Comparison of ENCODE assay signal across 20 cellular contexts in the genomic region with DNA sequence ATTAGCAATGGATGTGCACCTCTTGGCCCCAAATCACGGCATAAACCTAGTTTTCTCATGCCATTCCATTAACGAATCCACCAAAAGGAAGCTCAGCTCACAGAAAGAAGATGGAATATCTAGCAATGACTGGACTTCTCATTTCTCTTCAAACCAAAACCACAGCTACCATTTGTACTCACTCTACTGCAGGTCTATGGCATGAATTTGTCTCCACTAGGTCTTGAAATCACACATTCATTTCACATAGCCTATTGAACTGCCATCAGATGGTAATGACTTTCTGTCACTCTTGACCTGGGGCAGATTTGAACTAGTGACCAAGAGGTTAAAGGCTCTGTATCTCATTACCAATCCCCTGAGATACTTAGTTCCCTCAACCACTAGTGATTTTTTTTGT.
DNase-seq lines count a peak whose midpoint lies in the region; ATAC-seq, FAIRE-seq and TF ChIP-seq lines count a peak whose summit lies in the region.
"Had no signal": no experiment of that assay in that cellular context is flagged by ENCODE, and none has a peak within 500 bp of the region (broad histone marks: within the 10 kb centered on the region; RNA-seq: fewer than 3 reads in every experiment).

No MANE protein-coding gene starts in this region.

- no peak for FAIRE-seq in GM12878 (lab: Jason Lieb, UNC)
- FAIRE-seq: D721Med, G401.6, GM18507 had no signal

- TF ChIP-seq RAD21 in GM12878 (IDR thresholded peaks at IDR 0.05; ENCODE audit: insufficient read depth, low read depth, low read length), result no peak

- CTCF ChIA-PET in activated CD4-positive, alpha-beta T cell treated with anti-CD3 and anti-CD28 coated beads for 36 hours (lab: Charles Lee), result no interaction called here
- CTCF ChIA-PET in GM12878 (lab: Yijun Ruan, JAX), result interaction anchor here (1.2 kb wide), 1 partner anchor 14 kb away, joined by 4 read pairs; no protein-coding TSS in a partner anchor

- no peak overlapping the region for H2AFZ ChIP-seq in GM12878 (ENCODE audit: control insufficient read depth, low read depth, low read length)
- H2AFZ ChIP-seq: GM23338 had no signal

- no TSS peak for BruUV-seq in GM12878 (replicated peaks; lab: Mats Ljungman, UMichigan)

- WGBS in GM12878 (ENCODE audit: insufficient coverage, insufficient replicate concordance, low lambda C conversion rate, missing lambda C conversion rate), result 53% methylated on average over 2 of the region's 2 CpGs

- H3K79me2 ChIP-seq in GM12878 (ENCODE audit: control insufficient read depth, insufficient read depth, low read length), result no peaks in the 10 kb centered on the region

- TF ChIP-seq EP300 in GM12878 (IDR thresholded peaks at IDR 0.05; ENCODE audit: borderline replicate concordance in 1 of 2, control insufficient read depth in 1 of 2, low read depth in 2 of 2, low read length in 2 of 2), result no peak

- no peaks in the 10 kb centered on the region for H3K27me3 Mint-ChIP-seq in activated CD4-positive, alpha-beta T cell treated with anti-CD3 and anti-CD28 coated beads for 36 hours
- no peaks in the 10 kb centered on the region for H3K27me3 Mint-ChIP-seq in activated T-cell treated with anti-CD3 and anti-CD28 coated beads, Interleukin-2, amount 50 U/mL, for 72 hours (ENCODE audit: low read depth)

- peak overlapping the region; percentile 38 for H3K27ac Mint-ChIP-seq in activated CD4-positive, alpha-beta T cell treated with anti-CD3 and anti-CD28 coated beads for 36 hours
- H3K27ac Mint-ChIP-seq in activated T-cell treated with anti-CD3 and anti-CD28 coated beads, Interleukin-2, amount 50 U/mL, for 72 hours, result peak overlapping the region; percentile 60
- H3K27ac Mint-ChIP-seq: CD8-positive, alpha-beta T cell; GM23338 had no signal

- DNase-seq in activated CD4-positive, alpha-beta T cell treated with anti-CD3 and anti-CD28 coated beads for 36 hours, result no peak
- no peak for DNase-seq in activated CD4-positive, alpha-beta T cell treated with anti-CD3 and anti-CD28 coated beads for 1 hour
- DNase-seq in activated T-cell treated with anti-CD3 and anti-CD28 coated beads, Interleukin-2, amount 50 U/mL, for 72 hours, result no peak
- no peak for DNase-seq in activated T-cell treated with anti-CD3 and anti-CD28 coated beads, Interleukin-2, amount 50 U/mL, for 48 hours
- DNase-seq in GM12878 (ENCODE audit: low read depth, low spot score), result no peak
- no peak for DNase-seq in left cardiac atrium
- DNase-seq: CD8-positive, alpha-beta T cell; COR-L47; DMS153; DMS79 treated with DMSO at 0.1 percent for 48 hours; EL; H7 had no signal

- no peaks in the 10 kb centered on the region for H4K20me1 ChIP-seq in GM12878 (ENCODE audit: control insufficient read depth, insufficient read depth)

- SMC1A ChIA-PET in GM12878 (lab: Charles Lee; ENCODE audit: uncharacterized antibody, unreplicated experiment), result interaction anchor here (0.6 kb wide), 1 partner anchor 128 kb away, joined by 6 read pairs; no protein-coding TSS in a partner anchor

- H3K4me2 ChIP-seq in GM12878 (ENCODE audit: control insufficient read depth, insufficient read depth), result no peak overlapping the region
- H3K4me2 ChIP-seq: GM23338 had no signal

- TF ChIP-seq POLR2A in GM12878 (IDR thresholded peaks at IDR 0.05; ENCODE audit: low read depth, low read length), result no peak

- H3K27ac ChIP-seq in GM12878 (ENCODE audit: control insufficient read depth, insufficient read depth), result no peak overlapping the region
- H3K27ac ChIP-seq: 22Rv1 had no signal

- peak; percentile 42 for ATAC-seq in activated CD4-positive, alpha-beta T cell treated with anti-CD3 and anti-CD28 coated beads for 36 hours
- ATAC-seq in activated T-cell treated with anti-CD3 and anti-CD28 coated beads, Interleukin-2, amount 50 U/mL, for 72 hours (replicated peaks in 1 of 2), result peak in 1 of 2 donors; percentile 42
- peak; percentile 53 for ATAC-seq in HG02870 (IDR thresholded peaks at IDR 0.05; ENCODE audit: unreplicated experiment)
- peak; percentile 92 for ATAC-seq in GM12878
- ATAC-seq in left cardiac atrium, result no peak
- no peak for ATAC-seq in HG02763 (IDR thresholded peaks at IDR 0.05; ENCODE audit: unreplicated experiment)
- ATAC-seq: CD8-positive, alpha-beta T cell; GM23338 had no signal

- in situ Hi-C loops in GM12878 (cut with MboI), result no loop called here

- no peak for TF ChIP-seq CTCF in GM12878 (IDR thresholded peaks at IDR 0.05 in 2 of 3, conservative IDR thresholded peaks at IDR 0.05 in 1 of 3; ENCODE audit: control insufficient read depth in 2 of 3, extremely low read depth in 1 of 3, insufficient read depth in 1 of 3, low read depth in 3 of 3, low read length in 3 of 3)

- no peaks in the 10 kb centered on the region for H3K27me3 ChIP-seq in GM12878 (replicated peaks in 1 of 2; ENCODE audit: control insufficient read depth in 2 of 2, insufficient read depth in 2 of 2, low read length in 1 of 2)

- H3K9me3 ChIP-seq in GM12878 (replicated peaks; ENCODE audit: control insufficient read depth, insufficient read depth, low read length), result no peaks in the 10 kb centered on the region

- RAD21 ChIA-PET in GM12878 (lab: Charles Lee; ENCODE audit: unreplicated experiment), result interaction anchor here (1.1 kb wide), 1 partner anchor 154 kb away, joined by 3 read pairs; no protein-coding TSS in a partner anchor

- no peaks in the 10 kb centered on the region for H3K4me1 ChIP-seq in GM12878 (ENCODE audit: control insufficient read depth, insufficient read depth, low read length)

- H3K4me3 ChIP-seq in GM12878, result no peak overlapping the region
- H3K4me3 ChIP-seq: GM23338 had no signal

- intact Hi-C loops in activated CD4-positive, alpha-beta T cell treated with anti-CD3 and anti-CD28 coated beads for 36 hours (cut with DNase I, micrococcal nuclease), result no loop called here
- intact Hi-C loops in GM12878 (cut with micrococcal nuclease; ENCODE audit: unreplicated experiment) (no loop called here), left cardiac atrium (cut with DNase I) (no loop called here)

- H3K4me1 Mint-ChIP-seq in activated CD4-positive, alpha-beta T cell treated with anti-CD3 and anti-CD28 coated beads for 36 hours, result peaks cover 2% of the 10 kb centered on the region
- H3K4me1 Mint-ChIP-seq in activated T-cell treated with anti-CD3 and anti-CD28 coated beads, Interleukin-2, amount 50 U/mL, for 72 hours (ENCODE audit: low read depth), result no peaks in the 10 kb centered on the region
- H3K4me1 Mint-ChIP-seq: CD14-positive monocyte, GM23338 had no signal

- no peak overlapping the region for H3K9ac ChIP-seq in GM12878 (ENCODE audit: control insufficient read depth, insufficient read depth, low read length)

- H3K4me3 Mint-ChIP-seq in activated CD4-positive, alpha-beta T cell treated with anti-CD3 and anti-CD28 coated beads for 36 hours, result no peak overlapping the region
- H3K4me3 Mint-ChIP-seq in activated T-cell treated with anti-CD3 and anti-CD28 coated beads, Interleukin-2, amount 50 U/mL, for 72 hours, result no peak overlapping the region
- H3K4me3 Mint-ChIP-seq: CD14-positive monocyte; CD8-positive, alpha-beta T cell; GM23338 had no signal

- POLR2A ChIA-PET in activated CD4-positive, alpha-beta T cell treated with anti-CD3 and anti-CD28 coated beads for 36 hours (lab: Charles Lee), result no interaction called here
- POLR2A ChIA-PET in GM12878 (lab: Charles Lee), result interaction anchor here (0.9 kb wide), 1 partner anchor 10 kb away, joined by 3 read pairs; no protein-coding TSS in a partner anchor

- H3K9me3 Mint-ChIP-seq in activated CD4-positive, alpha-beta T cell treated with anti-CD3 and anti-CD28 coated beads for 36 hours (ENCODE audit: low read depth), result no peaks in the 10 kb centered on the region
- H3K9me3 Mint-ChIP-seq in activated T-cell treated with anti-CD3 and anti-CD28 coated beads, Interleukin-2, amount 50 U/mL, for 72 hours, result peaks cover 0 to 2% of the 10 kb centered on the region in 2 donors
- H3K9me3 Mint-ChIP-seq: CD14-positive monocyte; CD8-positive, alpha-beta T cell; GM23338 had no signal

- H3K36me3 Mint-ChIP-seq in activated CD4-positive, alpha-beta T cell treated with anti-CD3 and anti-CD28 coated beads for 36 hours (ENCODE audit: low read depth), result peaks cover 12% of the 10 kb centered on the region
- H3K36me3 Mint-ChIP-seq in activated T-cell treated with anti-CD3 and anti-CD28 coated beads, Interleukin-2, amount 50 U/mL, for 72 hours (ENCODE audit: insufficient read depth in 2 of 2), result no peaks in the 10 kb centered on the region

- no peaks in the 10 kb centered on the region for H3K36me3 ChIP-seq in GM12878 (ENCODE audit: control insufficient read depth in 2 of 2, insufficient read depth in 2 of 2, low read length in 1 of 2)

TF ChIP-seq in GM12878, 131 proteins besides CTCF, POLR2A, EP300 and RAD21:
- no peak for TF ChIP-seq SREBF2 (IDR thresholded peaks at IDR 0.05; ENCODE audit: low read length)
- TF ChIP-seq IKZF2 (IDR thresholded peaks at IDR 0.05), result 0 out of 4 replicates have a peak, but pooled peaks of 1 of the 2 experiments have one; percentile 25
- no peak for TF ChIP-seq SP1 (IDR thresholded peaks at IDR 0.05; ENCODE audit: low read depth, low read length)
- TF ChIP-seq SMAD1 (IDR thresholded peaks at IDR 0.05; ENCODE audit: low read depth, partially characterized antibody), result no peak
- TF ChIP-seq SIX5 (IDR thresholded peaks at IDR 0.05; ENCODE audit: low read depth, low read length, severe bottlenecking), result no peak
- TF ChIP-seq IKZF1 (conservative IDR thresholded peaks at IDR 0.05), result no peak
- no peak for TF ChIP-seq JUNB (IDR thresholded peaks at IDR 0.05)
- no peak for TF ChIP-seq RB1 (IDR thresholded peaks at IDR 0.05; ENCODE audit: borderline replicate concordance)
- TF ChIP-seq SUPT20H (IDR thresholded peaks at IDR 0.05; ENCODE audit: borderline replicate concordance, control insufficient read depth, low read depth, low read length), result no peak
- no peak for TF ChIP-seq ATF7 (IDR thresholded peaks at IDR 0.05; ENCODE audit: low read depth)
- peak; percentile 45; the same call in 1 of the 2 replicates for TF ChIP-seq NR2F1 (conservative IDR thresholded peaks at IDR 0.05)

Comparison
In these comparisons a context has a peak if more than half of its experiments do, and no peak if none do; other contexts are left out.
1. ATAC-seq: peak in activated CD4-positive, alpha-beta T cell treated with anti-CD3 and anti-CD28 coated beads for 36 hours (single experiment), HG02870 (single experiment) and GM12878 (single experiment); none in left cardiac atrium (0 of 2) and HG02763 (single experiment).